1 cellular context compared by ENCODE assay signal in the genomic region with DNA sequence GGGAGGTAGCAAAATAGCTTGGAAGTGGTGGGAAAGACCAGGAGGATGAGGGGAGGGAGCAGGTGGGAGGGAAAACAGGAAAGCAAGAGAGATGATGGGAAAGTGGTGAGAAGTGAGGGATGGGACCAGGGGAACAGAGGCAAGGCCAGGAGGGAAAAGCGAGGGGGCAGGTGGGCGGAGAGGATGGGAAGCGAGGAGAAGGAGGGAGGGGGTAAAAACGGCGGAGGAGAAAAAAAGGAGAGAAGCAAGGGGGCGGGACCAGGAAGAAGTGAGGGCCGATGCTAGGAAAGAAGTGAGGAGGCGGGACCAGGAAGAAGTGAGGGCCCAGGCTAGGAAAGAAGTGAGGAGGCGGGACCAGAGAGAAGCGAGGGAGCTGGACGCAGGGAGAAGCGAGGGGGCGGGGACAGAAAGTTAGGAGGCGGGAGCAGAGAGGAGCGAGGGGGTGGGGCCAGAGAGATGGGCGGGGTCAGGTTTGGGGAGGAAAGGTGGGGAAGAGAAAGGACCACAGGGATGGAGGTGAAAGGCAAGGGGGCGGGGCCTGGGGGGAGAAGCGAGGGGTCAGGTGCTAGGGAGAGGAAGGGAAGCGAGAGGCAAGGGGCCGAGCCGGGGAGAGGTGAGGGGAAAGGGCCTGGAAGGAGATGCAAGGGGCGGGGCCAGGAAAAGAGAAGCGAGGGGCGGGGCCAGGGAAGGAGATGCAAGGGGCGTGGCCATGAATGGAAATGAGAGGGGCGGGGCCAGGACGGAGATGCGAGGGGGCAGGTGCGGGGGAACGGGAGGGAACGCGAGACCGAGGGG.
A peak's percentile ranks its signal among the peaks of the same experiment; 100 is the strongest.
TF ChIP-seq lines count a peak whose summit lies in the region.

No MANE protein-coding gene starts in this region.

TF ChIP-seq in HEK293, 187 proteins besides CTCF, POLR2A, EP300 and RAD21 (continued from another document and continues in another):
- TF ChIP-seq, protein P1, sequence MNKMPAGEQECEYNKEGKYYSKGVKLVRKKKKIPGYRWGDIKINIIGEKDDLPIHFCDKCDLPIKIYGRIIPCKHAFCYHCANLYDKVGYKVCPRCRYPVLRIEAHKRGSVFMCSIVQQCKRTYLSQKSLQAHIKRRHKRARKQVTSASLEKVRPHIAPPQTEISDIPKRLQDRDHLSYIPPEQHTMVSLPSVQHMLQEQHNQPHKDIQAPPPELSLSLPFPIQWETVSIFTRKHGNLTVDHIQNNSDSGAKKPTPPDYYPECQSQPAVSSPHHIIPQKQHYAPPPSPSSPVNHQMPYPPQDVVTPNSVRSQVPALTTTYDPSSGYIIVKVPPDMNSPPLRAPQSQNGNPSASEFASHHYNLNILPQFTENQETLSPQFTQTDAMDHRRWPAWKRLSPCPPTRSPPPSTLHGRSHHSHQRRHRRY (tag by site-specific recombination; IDR thresholded peaks at IDR 0.05), result peak; percentile 79; the same call in 1 of the 2 replicates
- TF ChIP-seq SP3 (tag by site-specific recombination; IDR thresholded peaks at IDR 0.05) (peak; percentile 96), SALL2 (tag by site-specific recombination; IDR thresholded peaks at IDR 0.05; ENCODE audit: borderline replicate concordance) (0 out of 2 replicates have a peak, but pooled peaks have one; percentile 35), ZBTB17 (tag by site-specific recombination; IDR thresholded peaks at IDR 0.05) (peak; percentile 92), ZXDB (tag by site-specific recombination; IDR thresholded peaks at IDR 0.05) (peak; percentile 75), ZNF664 (tag by site-specific recombination; IDR thresholded peaks at IDR 0.05) (no peak), KLF16 (tag by site-specific recombination; IDR thresholded peaks at IDR 0.05) (peak; percentile 94), ZSCAN23 (tag by site-specific recombination; IDR thresholded peaks at IDR 0.05) (0 out of 2 replicates have a peak, but pooled peaks have one; percentile 24), RBAK (tag by site-specific recombination; IDR thresholded peaks at IDR 0.05) (no peak), ZFHX2 (tag by site-specific recombination; conservative IDR thresholded peaks at IDR 0.05) (peak; percentile 94), ZNF24 (tag by site-specific recombination; IDR thresholded peaks at IDR 0.05) (peak; percentile 71; the same call in 1 of the 2 replicates), ZNF544 (tag by site-specific recombination; IDR thresholded peaks at IDR 0.05) (no peak), PRDM1 (tag by site-specific recombination; IDR thresholded peaks at IDR 0.05) (peak; percentile 95), ZNF324 (tag by site-specific recombination; IDR thresholded peaks at IDR 0.05) (peak; percentile 70), ZNF843 (tag by site-specific recombination; IDR thresholded peaks at IDR 0.05) (0 out of 2 replicates have a peak, but pooled peaks have one; percentile 25), ZNF266 (tag by site-specific recombination; IDR thresholded peaks at IDR 0.05; ENCODE audit: low read depth) (peak; percentile 50), ZSCAN16 (tag by site-specific recombination; IDR thresholded peaks at IDR 0.05) (no peak)
- TF ChIP-seq, protein P2, sequence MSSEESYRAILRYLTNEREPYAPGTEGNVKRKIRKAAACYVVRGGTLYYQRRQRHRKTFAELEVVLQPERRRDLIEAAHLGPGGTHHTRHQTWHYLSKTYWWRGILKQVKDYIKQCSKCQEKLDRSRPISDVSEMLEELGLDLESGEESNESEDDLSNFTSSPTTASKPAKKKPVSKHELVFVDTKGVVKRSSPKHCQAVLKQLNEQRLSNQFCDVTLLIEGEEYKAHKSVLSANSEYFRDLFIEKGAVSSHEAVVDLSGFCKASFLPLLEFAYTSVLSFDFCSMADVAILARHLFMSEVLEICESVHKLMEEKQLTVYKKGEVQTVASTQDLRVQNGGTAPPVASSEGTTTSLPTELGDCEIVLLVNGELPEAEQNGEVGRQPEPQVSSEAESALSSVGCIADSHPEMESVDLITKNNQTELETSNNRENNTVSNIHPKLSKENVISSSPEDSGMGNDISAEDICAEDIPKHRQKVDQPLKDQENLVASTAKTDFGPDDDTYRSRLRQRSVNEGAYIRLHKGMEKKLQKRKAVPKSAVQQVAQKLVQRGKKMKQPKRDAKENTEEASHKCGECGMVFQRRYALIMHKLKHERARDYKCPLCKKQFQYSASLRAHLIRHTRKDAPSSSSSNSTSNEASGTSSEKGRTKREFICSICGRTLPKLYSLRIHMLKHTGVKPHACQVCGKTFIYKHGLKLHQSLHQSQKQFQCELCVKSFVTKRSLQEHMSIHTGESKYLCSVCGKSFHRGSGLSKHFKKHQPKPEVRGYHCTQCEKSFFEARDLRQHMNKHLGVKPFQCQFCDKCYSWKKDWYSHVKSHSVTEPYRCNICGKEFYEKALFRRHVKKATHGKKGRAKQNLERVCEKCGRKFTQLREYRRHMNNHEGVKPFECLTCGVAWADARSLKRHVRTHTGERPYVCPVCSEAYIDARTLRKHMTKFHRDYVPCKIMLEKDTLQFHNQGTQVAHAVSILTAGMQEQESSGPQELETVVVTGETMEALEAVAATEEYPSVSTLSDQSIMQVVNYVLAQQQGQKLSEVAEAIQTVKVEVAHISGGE (tag by site-specific recombination; conservative IDR thresholded peaks at IDR 0.05; ENCODE audit: low read depth), result peak; percentile 3; the same call in 1 of the 2 replicates
- TF ChIP-seq, protein P3, sequence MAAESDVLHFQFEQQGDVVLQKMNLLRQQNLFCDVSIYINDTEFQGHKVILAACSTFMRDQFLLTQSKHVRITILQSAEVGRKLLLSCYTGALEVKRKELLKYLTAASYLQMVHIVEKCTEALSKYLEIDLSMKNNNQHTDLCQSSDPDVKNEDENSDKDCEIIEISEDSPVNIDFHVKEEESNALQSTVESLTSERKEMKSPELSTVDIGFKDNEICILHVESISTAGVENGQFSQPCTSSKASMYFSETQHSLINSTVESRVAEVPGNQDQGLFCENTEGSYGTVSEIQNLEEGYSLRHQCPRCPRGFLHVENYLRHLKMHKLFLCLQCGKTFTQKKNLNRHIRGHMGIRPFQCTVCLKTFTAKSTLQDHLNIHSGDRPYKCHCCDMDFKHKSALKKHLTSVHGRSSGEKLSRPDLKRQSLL (tag by site-specific recombination; IDR thresholded peaks at IDR 0.05), result peak; percentile 66; the same call in 1 of the 2 replicates
- TF ChIP-seq, protein P4, sequence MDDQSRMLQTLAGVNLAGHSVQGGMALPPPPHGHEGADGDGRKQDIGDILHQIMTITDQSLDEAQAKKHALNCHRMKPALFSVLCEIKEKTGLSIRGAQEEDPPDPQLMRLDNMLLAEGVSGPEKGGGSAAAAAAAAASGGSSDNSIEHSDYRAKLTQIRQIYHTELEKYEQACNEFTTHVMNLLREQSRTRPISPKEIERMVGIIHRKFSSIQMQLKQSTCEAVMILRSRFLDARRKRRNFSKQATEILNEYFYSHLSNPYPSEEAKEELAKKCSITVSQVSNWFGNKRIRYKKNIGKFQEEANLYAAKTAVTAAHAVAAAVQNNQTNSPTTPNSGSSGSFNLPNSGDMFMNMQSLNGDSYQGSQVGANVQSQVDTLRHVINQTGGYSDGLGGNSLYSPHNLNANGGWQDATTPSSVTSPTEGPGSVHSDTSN (CRISPR knock-in tag; IDR thresholded peaks at IDR 0.05), result no peak
- TF ChIP-seq, protein P5, sequence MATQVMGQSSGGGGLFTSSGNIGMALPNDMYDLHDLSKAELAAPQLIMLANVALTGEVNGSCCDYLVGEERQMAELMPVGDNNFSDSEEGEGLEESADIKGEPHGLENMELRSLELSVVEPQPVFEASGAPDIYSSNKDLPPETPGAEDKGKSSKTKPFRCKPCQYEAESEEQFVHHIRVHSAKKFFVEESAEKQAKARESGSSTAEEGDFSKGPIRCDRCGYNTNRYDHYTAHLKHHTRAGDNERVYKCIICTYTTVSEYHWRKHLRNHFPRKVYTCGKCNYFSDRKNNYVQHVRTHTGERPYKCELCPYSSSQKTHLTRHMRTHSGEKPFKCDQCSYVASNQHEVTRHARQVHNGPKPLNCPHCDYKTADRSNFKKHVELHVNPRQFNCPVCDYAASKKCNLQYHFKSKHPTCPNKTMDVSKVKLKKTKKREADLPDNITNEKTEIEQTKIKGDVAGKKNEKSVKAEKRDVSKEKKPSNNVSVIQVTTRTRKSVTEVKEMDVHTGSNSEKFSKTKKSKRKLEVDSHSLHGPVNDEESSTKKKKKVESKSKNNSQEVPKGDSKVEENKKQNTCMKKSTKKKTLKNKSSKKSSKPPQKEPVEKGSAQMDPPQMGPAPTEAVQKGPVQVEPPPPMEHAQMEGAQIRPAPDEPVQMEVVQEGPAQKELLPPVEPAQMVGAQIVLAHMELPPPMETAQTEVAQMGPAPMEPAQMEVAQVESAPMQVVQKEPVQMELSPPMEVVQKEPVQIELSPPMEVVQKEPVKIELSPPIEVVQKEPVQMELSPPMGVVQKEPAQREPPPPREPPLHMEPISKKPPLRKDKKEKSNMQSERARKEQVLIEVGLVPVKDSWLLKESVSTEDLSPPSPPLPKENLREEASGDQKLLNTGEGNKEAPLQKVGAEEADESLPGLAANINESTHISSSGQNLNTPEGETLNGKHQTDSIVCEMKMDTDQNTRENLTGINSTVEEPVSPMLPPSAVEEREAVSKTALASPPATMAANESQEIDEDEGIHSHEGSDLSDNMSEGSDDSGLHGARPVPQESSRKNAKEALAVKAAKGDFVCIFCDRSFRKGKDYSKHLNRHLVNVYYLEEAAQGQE (tag by site-specific recombination; IDR thresholded peaks at IDR 0.05), result peak; percentile 35; the same call in 1 of the 2 replicates
- TF ChIP-seq, protein P6, sequence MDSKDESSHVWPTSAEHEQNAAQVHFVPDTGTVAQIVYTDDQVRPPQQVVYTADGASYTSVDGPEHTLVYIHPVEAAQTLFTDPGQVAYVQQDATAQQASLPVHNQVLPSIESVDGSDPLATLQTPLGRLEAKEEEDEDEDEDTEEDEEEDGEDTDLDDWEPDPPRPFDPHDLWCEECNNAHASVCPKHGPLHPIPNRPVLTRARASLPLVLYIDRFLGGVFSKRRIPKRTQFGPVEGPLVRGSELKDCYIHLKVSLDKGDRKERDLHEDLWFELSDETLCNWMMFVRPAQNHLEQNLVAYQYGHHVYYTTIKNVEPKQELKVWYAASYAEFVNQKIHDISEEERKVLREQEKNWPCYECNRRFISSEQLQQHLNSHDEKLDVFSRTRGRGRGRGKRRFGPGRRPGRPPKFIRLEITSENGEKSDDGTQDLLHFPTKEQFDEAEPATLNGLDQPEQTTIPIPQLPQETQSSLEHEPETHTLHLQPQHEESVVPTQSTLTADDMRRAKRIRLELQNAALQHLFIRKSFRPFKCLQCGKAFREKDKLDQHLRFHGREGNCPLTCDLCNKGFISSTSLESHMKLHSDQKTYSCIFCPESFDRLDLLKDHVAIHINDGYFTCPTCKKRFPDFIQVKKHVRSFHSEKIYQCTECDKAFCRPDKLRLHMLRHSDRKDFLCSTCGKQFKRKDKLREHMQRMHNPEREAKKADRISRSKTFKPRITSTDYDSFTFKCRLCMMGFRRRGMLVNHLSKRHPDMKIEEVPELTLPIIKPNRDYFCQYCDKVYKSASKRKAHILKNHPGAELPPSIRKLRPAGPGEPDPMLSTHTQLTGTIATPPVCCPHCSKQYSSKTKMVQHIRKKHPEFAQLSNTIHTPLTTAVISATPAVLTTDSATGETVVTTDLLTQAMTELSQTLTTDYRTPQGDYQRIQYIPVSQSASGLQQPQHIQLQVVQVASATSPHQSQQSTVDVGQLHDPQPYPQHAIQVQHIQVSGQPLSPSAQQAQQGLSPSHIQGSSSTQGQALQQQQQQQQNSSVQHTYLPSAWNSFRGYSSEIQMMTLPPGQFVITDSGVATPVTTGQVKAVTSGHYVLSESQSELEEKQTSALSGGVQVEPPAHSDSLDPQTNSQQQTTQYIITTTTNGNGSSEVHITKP (tag by site-specific recombination; IDR thresholded peaks at IDR 0.05), result peak; percentile 75
- TF ChIP-seq, protein P7, sequence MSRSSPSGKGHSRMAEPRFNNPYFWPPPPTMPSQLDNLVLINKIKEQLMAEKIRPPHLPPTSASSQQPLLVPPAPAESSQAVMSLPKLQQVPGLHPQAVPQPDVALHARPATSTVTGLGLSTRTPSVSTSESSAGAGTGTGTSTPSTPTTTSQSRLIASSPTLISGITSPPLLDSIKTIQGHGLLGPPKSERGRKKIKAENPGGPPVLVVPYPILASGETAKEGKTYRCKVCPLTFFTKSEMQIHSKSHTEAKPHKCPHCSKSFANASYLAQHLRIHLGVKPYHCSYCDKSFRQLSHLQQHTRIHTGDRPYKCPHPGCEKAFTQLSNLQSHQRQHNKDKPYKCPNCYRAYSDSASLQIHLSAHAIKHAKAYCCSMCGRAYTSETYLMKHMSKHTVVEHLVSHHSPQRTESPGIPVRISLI (tag by site-specific recombination; IDR thresholded peaks at IDR 0.05), result peak; percentile 55; the same call in 1 of the 2 replicates
- TF ChIP-seq, protein P8, sequence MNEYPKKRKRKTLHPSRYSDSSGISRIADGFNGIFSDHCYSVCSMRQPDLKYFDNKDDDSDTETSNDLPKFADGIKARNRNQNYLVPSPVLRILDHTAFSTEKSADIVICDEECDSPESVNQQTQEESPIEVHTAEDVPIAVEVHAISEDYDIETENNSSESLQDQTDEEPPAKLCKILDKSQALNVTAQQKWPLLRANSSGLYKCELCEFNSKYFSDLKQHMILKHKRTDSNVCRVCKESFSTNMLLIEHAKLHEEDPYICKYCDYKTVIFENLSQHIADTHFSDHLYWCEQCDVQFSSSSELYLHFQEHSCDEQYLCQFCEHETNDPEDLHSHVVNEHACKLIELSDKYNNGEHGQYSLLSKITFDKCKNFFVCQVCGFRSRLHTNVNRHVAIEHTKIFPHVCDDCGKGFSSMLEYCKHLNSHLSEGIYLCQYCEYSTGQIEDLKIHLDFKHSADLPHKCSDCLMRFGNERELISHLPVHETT (tag by site-specific recombination; IDR thresholded peaks at IDR 0.05), result peak; percentile 52; the same call in 1 of the 2 replicates
- TF ChIP-seq, protein P9, sequence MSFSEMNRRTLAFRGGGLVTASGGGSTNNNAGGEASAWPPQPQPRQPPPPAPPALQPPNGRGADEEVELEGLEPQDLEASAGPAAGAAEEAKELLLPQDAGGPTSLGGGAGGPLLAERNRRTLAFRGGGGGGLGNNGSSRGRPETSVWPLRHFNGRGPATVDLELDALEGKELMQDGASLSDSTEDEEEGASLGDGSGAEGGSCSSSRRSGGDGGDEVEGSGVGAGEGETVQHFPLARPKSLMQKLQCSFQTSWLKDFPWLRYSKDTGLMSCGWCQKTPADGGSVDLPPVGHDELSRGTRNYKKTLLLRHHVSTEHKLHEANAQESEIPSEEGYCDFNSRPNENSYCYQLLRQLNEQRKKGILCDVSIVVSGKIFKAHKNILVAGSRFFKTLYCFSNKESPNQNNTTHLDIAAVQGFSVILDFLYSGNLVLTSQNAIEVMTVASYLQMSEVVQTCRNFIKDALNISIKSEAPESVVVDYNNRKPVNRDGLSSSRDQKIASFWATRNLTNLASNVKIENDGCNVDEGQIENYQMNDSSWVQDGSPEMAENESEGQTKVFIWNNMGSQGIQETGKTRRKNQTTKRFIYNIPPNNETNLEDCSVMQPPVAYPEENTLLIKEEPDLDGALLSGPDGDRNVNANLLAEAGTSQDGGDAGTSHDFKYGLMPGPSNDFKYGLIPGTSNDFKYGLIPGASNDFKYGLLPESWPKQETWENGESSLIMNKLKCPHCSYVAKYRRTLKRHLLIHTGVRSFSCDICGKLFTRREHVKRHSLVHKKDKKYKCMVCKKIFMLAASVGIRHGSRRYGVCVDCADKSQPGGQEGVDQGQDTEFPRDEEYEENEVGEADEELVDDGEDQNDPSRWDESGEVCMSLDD (tag by site-specific recombination; IDR thresholded peaks at IDR 0.05), result 0 out of 2 replicates have a peak, but pooled peaks have one; percentile 41
- TF ChIP-seq, protein P10, sequence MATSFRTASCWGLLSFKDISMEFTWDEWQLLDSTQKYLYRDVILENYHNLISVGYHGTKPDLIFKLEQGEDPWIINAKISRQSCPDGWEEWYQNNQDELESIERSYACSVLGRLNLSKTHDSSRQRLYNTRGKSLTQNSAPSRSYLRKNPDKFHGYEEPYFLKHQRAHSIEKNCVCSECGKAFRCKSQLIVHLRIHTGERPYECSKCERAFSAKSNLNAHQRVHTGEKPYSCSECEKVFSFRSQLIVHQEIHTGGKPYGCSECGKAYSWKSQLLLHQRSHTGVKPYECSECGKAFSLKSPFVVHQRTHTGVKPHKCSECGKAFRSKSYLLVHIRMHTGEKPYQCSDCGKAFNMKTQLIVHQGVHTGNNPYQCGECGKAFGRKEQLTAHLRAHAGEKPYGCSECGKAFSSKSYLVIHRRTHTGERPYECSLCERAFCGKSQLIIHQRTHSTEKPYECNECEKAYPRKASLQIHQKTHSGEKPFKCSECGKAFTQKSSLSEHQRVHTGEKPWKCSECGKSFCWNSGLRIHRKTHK (tag by site-specific recombination; IDR thresholded peaks at IDR 0.05), result no peak
